ENCODE assay signal across 10 cellular contexts in the genomic region with DNA sequence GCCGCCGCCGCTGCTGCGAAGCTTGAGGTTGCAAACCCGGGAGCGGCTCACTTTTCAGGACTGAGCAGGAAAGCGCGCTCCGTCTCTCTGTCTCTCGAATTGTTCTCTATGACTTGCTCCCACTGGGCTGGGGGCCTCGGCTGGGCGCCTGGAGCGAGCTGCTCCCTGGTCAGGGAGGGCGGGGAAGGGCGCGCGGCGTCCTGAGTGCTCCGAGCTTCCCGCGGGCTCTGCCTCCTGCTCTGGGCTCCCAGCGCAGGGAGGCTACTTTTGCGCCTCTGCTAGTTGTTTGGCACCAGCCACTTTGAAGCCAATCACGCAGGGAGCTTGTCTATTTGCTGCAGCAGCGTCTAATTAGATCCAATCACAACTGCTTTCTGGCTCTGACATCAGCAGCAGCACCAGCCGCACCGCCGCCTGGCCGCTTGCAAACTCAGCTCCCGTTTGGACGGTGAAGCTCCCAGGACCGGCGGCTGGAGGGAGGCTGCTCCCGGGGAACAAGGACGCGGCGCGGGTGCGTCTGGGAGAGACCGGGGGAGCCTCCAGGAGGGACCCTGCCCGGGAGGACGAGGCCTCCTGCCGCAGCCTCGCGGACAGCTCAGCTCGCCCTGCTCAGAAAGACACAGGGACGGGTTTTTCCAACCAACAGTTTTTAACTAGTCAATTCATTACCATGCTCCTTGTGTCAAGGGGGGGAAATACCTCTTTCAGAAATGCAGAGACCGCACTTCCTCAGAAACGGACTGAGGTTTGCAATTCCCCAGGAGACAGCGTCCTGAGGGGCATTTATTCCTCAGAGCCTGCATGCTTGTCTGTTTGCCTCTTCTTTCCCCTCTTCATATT. TPM values are rescaled to one million over a fixed set of nuclear protein-coding genes. Genes with fewer than 3 reads are reported as not detected.
DNase-seq lines count a peak whose midpoint lies in the region; ATAC-seq, FAIRE-seq and TF ChIP-seq lines count a peak whose summit lies in the region.
"Had no signal": no experiment of that assay in that cellular context is flagged by ENCODE, and none has a peak within 500 bp of the region (broad histone marks: within the 10 kb centered on the region; RNA-seq: fewer than 3 reads in every experiment).

A gene (minus strand): TSS at position 304 of the 840 bp plus-strand sequence.

- H3K27me3 ChIP-seq in ectodermal cell (ENCODE audit: control insufficient read depth, insufficient read depth, low read length, poor library complexity, severe bottlenecking), result peaks cover 59% of the 10 kb centered on the region

- no peaks in the 10 kb centered on the region for H3K36me3 ChIP-seq in ectodermal cell (ENCODE audit: control insufficient read depth, insufficient read depth, low read length)

- DNase-seq in C1 segment of cervical spinal cord (lab: John Stamatoyannopoulos, UW) (peak in 11 of 14 donors; percentile 12 to 83 (median 47)), NCI-H524 (lab: John Stamatoyannopoulos, UW) (peak; percentile 27 to 75), neural crest cell (ENCODE audit: low read depth, low spot score) (peak; percentile 67), HuH-7 (ENCODE audit: low spot score) (no peak), H54 (ENCODE audit: insufficient read length, low spot score) (no peak)

- 0% methylated on average over 50 of the region's 50 CpGs for WGBS in ectodermal cell, 2 experiments

- H3K9me3 Mint-ChIP-seq in neural crest cell, result no peaks in the 10 kb centered on the region

- TF ChIP-seq POLR2A in H54 (IDR thresholded peaks at IDR 0.05; ENCODE audit: low read depth, low read length), result no peak

- H3K27ac Mint-ChIP-seq in neural crest cell (ENCODE audit: unreplicated experiment), result no peak within 1 kb of the TSS

- no peaks in the 10 kb centered on the region for H3K9me3 ChIP-seq in ectodermal cell (ENCODE audit: control insufficient read depth, low read length)

- no peak for FAIRE-seq in H54 (lab: Jason Lieb, UNC)

- peak; percentile 68 for ATAC-seq in GM18873 (IDR thresholded peaks at IDR 0.05; ENCODE audit: low FRiP score, unreplicated experiment)
- peak; percentile 76 for ATAC-seq in HG03025 (IDR thresholded peaks at IDR 0.05; ENCODE audit: low FRiP score, unreplicated experiment)
- ATAC-seq: HCT116 had no signal

- no peak within 1 kb of the TSS for H3K27ac ChIP-seq in ectodermal cell (ENCODE audit: insufficient read depth, low read depth, low read length, poor library complexity, severe bottlenecking)
- H3K27ac ChIP-seq: epithelial cell of prostate had no signal

- peaks cover 4% of the 10 kb centered on the region for H3K4me1 ChIP-seq in ectodermal cell (ENCODE audit: control insufficient read depth, insufficient read depth, low read length)

- no peak for TF ChIP-seq CTCF in neural crest cell (conservative IDR thresholded peaks at IDR 0.05)

- peaks cover 90% of the 10 kb centered on the region for H3K27me3 Mint-ChIP-seq in neural crest cell (ENCODE audit: low read depth)

- H3K4me3 ChIP-seq in ectodermal cell (ENCODE audit: insufficient read depth, low read depth, low read length), result peak within 1 kb of the TSS; percentile 47

- peaks cover 18% of the 10 kb centered on the region for H3K4me1 Mint-ChIP-seq in neural crest cell

- H3K36me3 Mint-ChIP-seq in neural crest cell (ENCODE audit: low read depth), result no peaks in the 10 kb centered on the region

- H3K4me3 Mint-ChIP-seq in neural crest cell, result peak within 1 kb of the TSS; percentile 92

RNA-seq across cellular contexts. Expression of the gene that starts here (rescaled TPM):
- polyA plus RNA-seq in ectodermal cell (2013, experiment 1 of 4), result 0.93 TPM
- 0.84 TPM for polyA plus RNA-seq in ectodermal cell (2013, experiment 2 of 4)
- polyA plus RNA-seq in ectodermal cell (2013, experiment 3 of 4), result 0.91 TPM
- 0.69 TPM for polyA plus RNA-seq in ectodermal cell (2013, experiment 4 of 4)
- 1.6 and 1.8 TPM in 2 replicates for total RNA-seq in neural crest cell

Comparison
In these comparisons a context has a peak if more than half of its experiments do, and no peak if none do; other contexts are left out.
1. DNase-seq: peak in C1 segment of cervical spinal cord (11 of 14), NCI-H524 (2 of 2) and neural crest cell (single experiment); none in HuH-7 (single experiment) and H54 (single experiment).